13 cellular contexts compared by ENCODE assay signal in genomic region chr12:125882141-125882540, GRCh38.
"Had no signal": no experiment of that assay in that cellular context is flagged by ENCODE, and none has a peak within 500 bp of the region (broad histone marks: within the 10 kb centered on the region; RNA-seq: fewer than 3 reads in every experiment).

No MANE protein-coding gene starts in this region.

- H3K27ac ChIP-seq: ascending aorta, epithelial cell of prostate, parathyroid adenoma, transverse colon had no signal

- H3K4me1 Mint-ChIP-seq: activated B cell treated with CpG ODN at 0.5 μM for 24 hours, nephron progenitor cell had no signal

- H3K9me3 Mint-ChIP-seq: activated B cell treated with CpG ODN at 0.5 μM for 24 hours had no signal

- H2AFZ ChIP-seq: parathyroid adenoma had no signal

- H3K4me1 ChIP-seq: ascending aorta, parathyroid adenoma, transverse colon had no signal

- H3K79me2 ChIP-seq: parathyroid adenoma had no signal

- H3K9me3 ChIP-seq: ascending aorta, transverse colon had no signal

- ATAC-seq: effector memory CD8-positive, alpha-beta T cell had no signal

- H3K4me3 ChIP-seq: ascending aorta, smooth muscle cell, transverse colon had no signal

- H3K27ac Mint-ChIP-seq: activated B cell treated with CpG ODN at 0.5 μM for 24 hours; activated naive CD8-positive, alpha-beta T cell; effector memory CD8-positive, alpha-beta T cell; nephron progenitor cell had no signal

- H3K9ac ChIP-seq: parathyroid adenoma had no signal

- H3K4me2 ChIP-seq: smooth muscle cell had no signal

- DNase-seq: activated B cell treated with CpG ODN at 0.5 μM for 24 hours; activated CD4-positive, alpha-beta T cell treated with anti-CD3 and anti-CD28 coated beads, Interleukin-2, amount 50 U/mL, for 1 hour; central memory CD4-positive, alpha-beta T cell; effector memory CD8-positive, alpha-beta T cell; nephron progenitor cell; right cardiac atrium; T-helper 2 cell; transverse colon had no signal

- H3K4me3 Mint-ChIP-seq: activated B cell treated with CpG ODN at 0.5 μM for 24 hours; activated naive CD8-positive, alpha-beta T cell; effector memory CD8-positive, alpha-beta T cell; nephron progenitor cell had no signal

- H3K27me3 Mint-ChIP-seq: activated B cell treated with CpG ODN at 0.5 μM for 24 hours; effector memory CD8-positive, alpha-beta T cell had no signal

- H3K36me3 ChIP-seq: ascending aorta, transverse colon had no signal

- H3K36me3 Mint-ChIP-seq: activated naive CD8-positive, alpha-beta T cell had no signal

- H3K27me3 ChIP-seq: ascending aorta, transverse colon had no signal
